Comparison of ENCODE assay signal across 1 cellular context in the genomic region with DNA sequence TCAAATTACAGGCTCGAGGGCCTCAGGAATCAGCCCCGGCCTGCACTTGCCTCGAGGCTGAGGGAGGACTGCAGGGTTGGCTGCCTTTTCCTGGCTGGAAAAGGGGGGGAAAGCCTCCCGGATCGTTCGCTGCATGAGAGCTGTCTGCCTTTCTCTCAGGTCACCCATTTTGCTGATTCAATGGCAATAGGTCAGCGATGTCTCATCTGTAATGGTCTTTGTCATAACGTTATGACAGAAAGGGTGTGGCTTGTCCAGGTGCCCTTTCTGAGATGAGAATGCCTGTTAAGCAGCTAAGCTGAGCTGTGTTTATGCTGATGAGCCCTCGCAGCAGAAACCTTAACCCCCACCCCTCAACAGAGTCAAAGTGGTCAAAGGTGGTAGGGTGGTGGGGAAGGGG.
TF ChIP-seq lines count a peak whose summit lies in the region.

No MANE protein-coding gene starts in this region.

TF ChIP-seq in WTC11, 78 proteins besides CTCF, POLR2A, EP300 and RAD21 (continued from another document):
- TF ChIP-seq MYBL2 (CRISPR knock-in tag; IDR thresholded peaks at IDR 0.05) (no peak), IRF2 (CRISPR knock-in tag; IDR thresholded peaks at IDR 0.05; ENCODE audit: borderline replicate concordance, low read depth) (no peak), SOX15 (CRISPR knock-in tag; IDR thresholded peaks at IDR 0.05) (no peak), ESRRA (CRISPR knock-in tag; IDR thresholded peaks at IDR 0.05; ENCODE audit: borderline replicate concordance) (no peak), E2F5 (CRISPR knock-in tag; IDR thresholded peaks at IDR 0.05) (no peak), IRF1 (CRISPR knock-in tag; IDR thresholded peaks at IDR 0.05) (no peak)
- TF ChIP-seq, protein P1, sequence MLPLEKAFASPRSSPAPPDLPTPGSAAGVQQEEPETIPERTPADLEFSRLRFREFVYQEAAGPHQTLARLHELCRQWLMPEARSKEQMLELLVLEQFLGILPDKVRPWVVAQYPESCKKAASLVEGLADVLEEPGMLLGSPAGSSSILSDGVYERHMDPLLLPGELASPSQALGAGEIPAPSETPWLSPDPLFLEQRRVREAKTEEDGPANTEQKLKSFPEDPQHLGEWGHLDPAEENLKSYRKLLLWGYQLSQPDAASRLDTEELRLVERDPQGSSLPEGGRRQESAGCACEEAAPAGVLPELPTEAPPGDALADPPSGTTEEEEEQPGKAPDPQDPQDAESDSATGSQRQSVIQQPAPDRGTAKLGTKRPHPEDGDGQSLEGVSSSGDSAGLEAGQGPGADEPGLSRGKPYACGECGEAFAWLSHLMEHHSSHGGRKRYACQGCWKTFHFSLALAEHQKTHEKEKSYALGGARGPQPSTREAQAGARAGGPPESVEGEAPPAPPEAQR (CRISPR knock-in tag; IDR thresholded peaks at IDR 0.05): no peak
- TF ChIP-seq, protein P2, sequence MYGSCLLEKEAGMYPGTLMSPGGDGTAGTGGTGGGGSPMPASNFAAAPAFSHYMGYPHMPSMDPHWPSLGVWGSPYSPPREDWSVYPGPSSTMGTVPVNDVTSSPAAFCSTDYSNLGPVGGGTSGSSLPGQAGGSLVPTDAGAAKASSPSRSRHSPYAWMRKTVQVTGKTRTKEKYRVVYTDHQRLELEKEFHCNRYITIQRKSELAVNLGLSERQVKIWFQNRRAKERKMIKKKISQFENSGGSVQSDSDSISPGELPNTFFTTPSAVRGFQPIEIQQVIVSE (CRISPR knock-in tag; IDR thresholded peaks at IDR 0.05; ENCODE audit: borderline replicate concordance): no peak
- TF ChIP-seq, protein P3, sequence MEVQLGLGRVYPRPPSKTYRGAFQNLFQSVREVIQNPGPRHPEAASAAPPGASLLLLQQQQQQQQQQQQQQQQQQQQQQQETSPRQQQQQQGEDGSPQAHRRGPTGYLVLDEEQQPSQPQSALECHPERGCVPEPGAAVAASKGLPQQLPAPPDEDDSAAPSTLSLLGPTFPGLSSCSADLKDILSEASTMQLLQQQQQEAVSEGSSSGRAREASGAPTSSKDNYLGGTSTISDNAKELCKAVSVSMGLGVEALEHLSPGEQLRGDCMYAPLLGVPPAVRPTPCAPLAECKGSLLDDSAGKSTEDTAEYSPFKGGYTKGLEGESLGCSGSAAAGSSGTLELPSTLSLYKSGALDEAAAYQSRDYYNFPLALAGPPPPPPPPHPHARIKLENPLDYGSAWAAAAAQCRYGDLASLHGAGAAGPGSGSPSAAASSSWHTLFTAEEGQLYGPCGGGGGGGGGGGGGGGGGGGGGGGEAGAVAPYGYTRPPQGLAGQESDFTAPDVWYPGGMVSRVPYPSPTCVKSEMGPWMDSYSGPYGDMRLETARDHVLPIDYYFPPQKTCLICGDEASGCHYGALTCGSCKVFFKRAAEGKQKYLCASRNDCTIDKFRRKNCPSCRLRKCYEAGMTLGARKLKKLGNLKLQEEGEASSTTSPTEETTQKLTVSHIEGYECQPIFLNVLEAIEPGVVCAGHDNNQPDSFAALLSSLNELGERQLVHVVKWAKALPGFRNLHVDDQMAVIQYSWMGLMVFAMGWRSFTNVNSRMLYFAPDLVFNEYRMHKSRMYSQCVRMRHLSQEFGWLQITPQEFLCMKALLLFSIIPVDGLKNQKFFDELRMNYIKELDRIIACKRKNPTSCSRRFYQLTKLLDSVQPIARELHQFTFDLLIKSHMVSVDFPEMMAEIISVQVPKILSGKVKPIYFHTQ (CRISPR knock-in tag; IDR thresholded peaks at IDR 0.05): no peak
